Comparison of ENCODE assay signal across 33 cellular contexts in genomic region chr5:175548899-175549311, GRCh38.
DNase-seq lines count a peak whose midpoint lies in the region; ATAC-seq and TF ChIP-seq lines count a peak whose summit lies in the region.
"Had no signal": no experiment of that assay in that cellular context is flagged by ENCODE, and none has a peak within 500 bp of the region (broad histone marks: within the 10 kb centered on the region; RNA-seq: fewer than 3 reads in every experiment).

No MANE protein-coding gene starts in this region.

- no peak overlapping the region for H3K14ac ChIP-seq in neuronal stem cell (ENCODE audit: low read length)

- H3K9me3 Mint-ChIP-seq in WTC11: peaks cover 5% of the 10 kb centered on the region
- H3K9me3 Mint-ChIP-seq: activated naive CD4-positive, alpha-beta T cell treated with anti-CD3 and anti-CD28 coated beads, Interleukin-2, amount 50 U/mL, for 24 hours; natural killer cell; T-helper 2 cell treated with Interferon-gamma antibody and Interleukin-4, amounts not matched to agents 5 μg/mL and 100 μg/mL, for 36 hours had no signal

- POLR2A ChIA-PET in WTC11 (lab: Charles Lee): interaction anchor here (0.7 to 1.2 kb wide), 4 partner anchors 9 to 56 kb away, joined by 3 to 4 read pairs (median 3); no protein-coding TSS in a partner anchor

- no peak overlapping the region for H4K8ac ChIP-seq in neuronal stem cell (ENCODE audit: low read depth, low read length)

- H3K27ac ChIP-seq in iPS-18a (ENCODE audit: low read length): peak overlapping the region; percentile 77
- peak overlapping the region; percentile 39 for H3K27ac ChIP-seq in neuronal stem cell (replicated peaks; ENCODE audit: low read length)
- H3K27ac ChIP-seq: PC-9, thyroid gland, vagina had no signal

- no peak overlapping the region for H3K4ac ChIP-seq in neuronal stem cell (ENCODE audit: low read length)

- peak overlapping the region; percentile 59 for H2BK12ac ChIP-seq in neuronal stem cell (ENCODE audit: low read length)

- no peaks in the 10 kb centered on the region for H3K79me1 ChIP-seq in neuronal stem cell (ENCODE audit: low read depth, low read length)

- H3K36me3 ChIP-seq in H7 (replicated peaks; ENCODE audit: control insufficient read depth, insufficient read depth, low read length) (no peaks in the 10 kb centered on the region), iPS-18a (ENCODE audit: control insufficient read depth, low read depth, low read length) (no peaks in the 10 kb centered on the region), neuronal stem cell (replicated peaks in 1 of 2; ENCODE audit: control insufficient read depth in 2 of 2, insufficient read depth in 2 of 2, low read length in 2 of 2) (no peaks in the 10 kb centered on the region)
- H3K36me3 ChIP-seq: HAP-1, thyroid gland, vagina had no signal

- no peak overlapping the region for H2BK120ac ChIP-seq in neuronal stem cell (ENCODE audit: low read depth, low read length)

- H3K4me3 ChIP-seq in H7 (ENCODE audit: insufficient read depth, low read depth, low read length): no peak overlapping the region
- no peak overlapping the region for H3K4me3 ChIP-seq in iPS-18a (ENCODE audit: low read length)
- H3K4me3 ChIP-seq in neuronal stem cell (ENCODE audit: low read length in 2 of 2): no peak overlapping the region
- H3K4me3 ChIP-seq: HAP-1, lung, PC-9, smooth muscle cell, thyroid gland, vagina had no signal

- H2BK5ac ChIP-seq in neuronal stem cell (ENCODE audit: low read length): no peak overlapping the region

- TF ChIP-seq CTCF in WTC11 (IDR thresholded peaks at IDR 0.05): no peak

- peak overlapping the region; percentile 68 for H2AFZ ChIP-seq in neuronal stem cell (ENCODE audit: low read length)
- H2AFZ ChIP-seq: PC-9 had no signal

- peak overlapping the region; percentile 98 for H3K27ac Mint-ChIP-seq in WTC11
- H3K27ac Mint-ChIP-seq: activated CD4-positive, alpha-beta T cell treated with anti-CD3 and anti-CD28 coated beads for 36 hours; activated CD8-positive, alpha-beta T cell treated with anti-CD3 and anti-CD28 coated beads, Interleukin-2, amount 10 ng/mL, durations not matched to agents 7 days and 5 days; activated naive CD4-positive, alpha-beta T cell treated with anti-CD3 and anti-CD28 coated beads, Interleukin-2, amount 50 U/mL, for 24 hours; B cell; CD4-positive, alpha-beta memory T cell; natural killer cell; T-helper 2 cell treated with Interferon-gamma antibody and Interleukin-4, amounts not matched to agents 5 μg/mL and 100 μg/mL, for 36 hours had no signal

- H3K18ac ChIP-seq in neuronal stem cell (ENCODE audit: low read length): peak overlapping the region; percentile 39

- CTCF ChIA-PET in WTC11 (lab: Charles Lee): interaction anchor here (6.4 kb wide), 1 partner anchor 15 kb away, joined by 59 read pairs; no protein-coding TSS in a partner anchor

- H3K9ac ChIP-seq in iPS-18a (ENCODE audit: low read length) (peak overlapping the region; percentile 60), neuronal stem cell (ENCODE audit: low read depth, low read length, poor library complexity) (no peak overlapping the region)

- DNase-seq in H7 (peak; percentile 62), WTC11 (ENCODE audit: low spot score) (peak; percentile 63), neuronal stem cell (ENCODE audit: low spot score) (no peak), RKO (ENCODE audit: low spot score) (no peak)
- no peak for DNase-seq in activated CD4-positive, alpha-beta T cell treated with anti-CD3 and anti-CD28 coated beads for 48 hours
- DNase-seq: activated CD4-positive, alpha-beta T cell treated with anti-CD3 and anti-CD28 coated beads for 36 hours; activated CD8-positive, alpha-beta T cell treated with anti-CD3 and anti-CD28 coated beads, Interleukin-2, amount 10 ng/mL, durations not matched to agents 7 days and 5 days; CD4-positive, alpha-beta memory T cell; effector CD8-positive, alpha-beta T cell; hypothalamus; Kasumi-1; kidney glomerular epithelial cell; natural killer cell; NCI-H1417 treated with DMSO at 0.1 percent for 48 hours; NCI-H2107; NCI-H345; NCI-H69; PC-9; right cardiac atrium; SHP77; stimulated activated CD4-positive, alpha-beta T cell treated with anti-CD3 and anti-CD28 coated beads, Interleukin-1b, Interleukin-23, amount 100 ng/mL, for 48 hours; stimulated activated naive CD8-positive, alpha-beta T cell treated with anti-CD3 and anti-CD28 coated beads, Interleukin-15, Interleukin-2, amounts not matched to agents 100 U/mL and 50 U/mL, for 24 hours; thyroid gland had no signal

- peaks cover 30% of the 10 kb centered on the region for H3K4me1 ChIP-seq in iPS-18a (ENCODE audit: control insufficient read depth, low read depth, low read length)
- H3K4me1 ChIP-seq in neuronal stem cell (ENCODE audit: control insufficient read depth in 2 of 2, insufficient read depth in 1 of 2, low read depth in 1 of 2, low read length in 2 of 2): peaks cover 12 to 16% of the 10 kb centered on the region in 2 donors
- H3K4me1 ChIP-seq: thyroid gland, vagina had no signal

- H3K36me3 Mint-ChIP-seq in WTC11: peaks cover 3% of the 10 kb centered on the region; the same call in 1 of the 2 replicates
- H3K36me3 Mint-ChIP-seq: activated naive CD4-positive, alpha-beta T cell treated with anti-CD3 and anti-CD28 coated beads, Interleukin-2, amount 50 U/mL, for 24 hours; CD4-positive, alpha-beta memory T cell had no signal

- H3K9me3 ChIP-seq in iPS-18a (ENCODE audit: control insufficient read depth, low read depth, low read length) (no peaks in the 10 kb centered on the region), neuronal stem cell (replicated peaks in 1 of 2; ENCODE audit: control insufficient read depth in 2 of 2, insufficient read depth in 1 of 2, low read depth in 1 of 2, low read length in 2 of 2) (no peaks in the 10 kb centered on the region)
- H3K9me3 ChIP-seq: HAP-1, thyroid gland, vagina had no signal

- ATAC-seq in WTC11: peak; percentile 89
- ATAC-seq in HG03095 (IDR thresholded peaks at IDR 0.05; ENCODE audit: unreplicated experiment): no peak
- ATAC-seq in GM21737 (IDR thresholded peaks at IDR 0.05; ENCODE audit: unreplicated experiment): no peak
- ATAC-seq: activated CD4-positive, alpha-beta T cell treated with anti-CD3 and anti-CD28 coated beads for 36 hours; activated CD8-positive, alpha-beta T cell treated with anti-CD3 and anti-CD28 coated beads, Interleukin-2, amount 10 ng/mL, durations not matched to agents 7 days and 5 days; natural killer cell; right cardiac atrium; stimulated activated naive CD8-positive, alpha-beta T cell treated with anti-CD3 and anti-CD28 coated beads, Interleukin-15, Interleukin-2, amounts not matched to agents 100 U/mL and 50 U/mL, for 24 hours had no signal

- no peak overlapping the region for H2BK15ac ChIP-seq in neuronal stem cell (ENCODE audit: low read length)

- peaks cover 84% of the 10 kb centered on the region for H3K4me1 Mint-ChIP-seq in WTC11
- H3K4me1 Mint-ChIP-seq: B cell had no signal

- H3K4me3 Mint-ChIP-seq in WTC11: no peak overlapping the region; the same call in 1 of the 2 replicates
- H3K4me3 Mint-ChIP-seq: activated CD4-positive, alpha-beta T cell treated with anti-CD3 and anti-CD28 coated beads for 36 hours; activated CD8-positive, alpha-beta T cell treated with anti-CD3 and anti-CD28 coated beads, Interleukin-2, amount 10 ng/mL, durations not matched to agents 7 days and 5 days; B cell; CD4-positive, alpha-beta memory T cell; natural killer cell; T-helper 2 cell treated with Interferon-gamma antibody and Interleukin-4, amounts not matched to agents 5 μg/mL and 100 μg/mL, for 36 hours had no signal

- H3K4me2 ChIP-seq in neuronal stem cell (ENCODE audit: insufficient read depth, low read length, poor library complexity, severe bottlenecking): no peak overlapping the region
- H3K4me2 ChIP-seq: PC-9, smooth muscle cell had no signal

- WGBS in neuronal stem cell (ENCODE audit: extremely low coverage in 2 of 2, insufficient read length in 2 of 2, insufficient replicate concordance in 1 of 2), 2 donors: no CpG with 5 or more reads among the region's 10 CpGs

- H2AK5ac ChIP-seq in neuronal stem cell (ENCODE audit: low read depth, low read length): peak overlapping the region; percentile 12

- H3K27me3 Mint-ChIP-seq in WTC11 (ENCODE audit: low read depth): no peaks in the 10 kb centered on the region; the same call in none of the 2 replicates

- no peak overlapping the region for H4K91ac ChIP-seq in neuronal stem cell (ENCODE audit: low read depth, low read length, poor library complexity)

- H3K27me3 ChIP-seq in H7 (ENCODE audit: control insufficient read depth, insufficient read depth, low read length) (no peaks in the 10 kb centered on the region), iPS-18a (ENCODE audit: control insufficient read depth, insufficient read depth, low read length) (no peaks in the 10 kb centered on the region), neuronal stem cell (ENCODE audit: control insufficient read depth in 3 of 3, insufficient read depth in 3 of 3, low read depth in 1 of 3, low read length in 3 of 3) (no peaks in the 10 kb centered on the region)
- H3K27me3 ChIP-seq: thyroid gland, vagina had no signal

- H3K23ac ChIP-seq in neuronal stem cell (ENCODE audit: low read depth, low read length, poor library complexity): no peak overlapping the region

TF ChIP-seq in WTC11, 78 proteins besides CTCF, POLR2A, EP300 and RAD21:
- TF ChIP-seq ZNF138 (CRISPR knock-in tag; conservative IDR thresholded peaks at IDR 0.05) (0 out of 2 replicates have a peak, but pooled peaks have one; percentile 25), ZNF317 (CRISPR knock-in tag; IDR thresholded peaks at IDR 0.05; ENCODE audit: borderline replicate concordance, low read depth) (no peak)

Comparison
In these comparisons a context has a peak if more than half of its experiments do, and no peak if none do; other contexts are left out.
1. DNase-seq: peak in H7 (single experiment) and WTC11 (single experiment); none in neuronal stem cell (single experiment), RKO (single experiment) and activated CD4-positive, alpha-beta T cell treated with anti-CD3 and anti-CD28 coated beads for 48 hours (single experiment).